ENCODE assay signal across 9 cellular contexts in the genomic region with DNA sequence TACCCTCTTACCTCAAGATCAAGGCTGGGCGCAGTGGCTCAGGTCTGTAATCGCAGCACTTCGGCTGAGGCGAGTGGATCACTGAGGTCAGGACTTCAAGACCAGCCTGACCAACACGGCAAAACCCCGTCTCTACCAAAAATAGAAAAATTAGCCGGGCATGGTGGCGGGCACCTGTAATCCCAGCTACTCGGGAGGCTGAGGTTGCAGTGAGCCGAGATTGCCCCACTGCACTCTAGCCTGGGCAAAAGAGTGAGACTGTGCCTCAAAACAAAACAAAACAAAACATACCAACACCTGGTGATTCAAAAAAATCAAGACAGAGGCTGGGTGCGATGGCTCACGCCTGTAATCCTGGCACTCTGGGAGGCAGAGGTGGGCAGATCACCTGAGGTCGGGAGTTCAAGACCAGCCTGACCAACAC. TPM values are rescaled to one million over a fixed set of nuclear protein-coding genes. Genes with fewer than 3 reads are reported as not detected.
A peak's percentile ranks its signal among the peaks of the same experiment; 100 is the strongest.
DNase-seq lines count a peak whose midpoint lies in the region; ATAC-seq and TF ChIP-seq lines count a peak whose summit lies in the region.
"Not testable (repeated sequence)": the region's sequence is repeated elsewhere in the genome, so short reads cannot be mapped to it uniquely, and the experiment has no call there.
"Had no signal": no experiment of that assay in that cellular context is flagged by ENCODE, and none has a peak within 500 bp of the region (broad histone marks: within the 10 kb centered on the region; RNA-seq: fewer than 3 reads in every experiment).

No MANE protein-coding gene starts in this region.

- TF ChIP-seq CTCF in colonic mucosa (IDR thresholded peaks at IDR 0.05); left ventricle myocardium inferior (IDR thresholded peaks at IDR 0.05; ENCODE audit: borderline replicate concordance): not testable (repeated sequence)

- not testable (repeated sequence) for H3K9me3 ChIP-seq in colonic mucosa; left ventricle myocardium inferior (replicated peaks)

- intact Hi-C loops in colonic mucosa (cut with DNase I); left ventricle myocardium inferior (cut with micrococcal nuclease): not testable (repeated sequence)

- H3K4me3 Mint-ChIP-seq in T-helper 1 cell treated with Interleukin-12 subunit alpha and Interleukin-12 subunit beta and Interleukin-4 antibody, amounts not matched to agents 30 μg/mL and 1 μg/mL, for 36 hours = peak overlapping the region; percentile 100
- peak overlapping the region; percentile 58 to 99 (median 83) for H3K4me3 Mint-ChIP-seq in naive B cell

- H3K4me3 ChIP-seq in ACC112 (ENCODE audit: low read depth, low read length) (peak overlapping the region; percentile 32), left ventricle myocardium inferior (peak overlapping the region; percentile 81)
- H3K4me3 ChIP-seq in colonic mucosa = not testable (repeated sequence)

- peaks cover 48% of the 10 kb centered on the region for H3K4me1 Mint-ChIP-seq in T-helper 1 cell treated with Interleukin-12 subunit alpha and Interleukin-12 subunit beta and Interleukin-4 antibody, amounts not matched to agents 30 μg/mL and 1 μg/mL, for 36 hours (ENCODE audit: low read depth)
- peaks cover 39 to 73% (median 60%) of the 10 kb centered on the region in 3 donors for H3K4me1 Mint-ChIP-seq in naive B cell

- not testable (repeated sequence) for H2AFZ ChIP-seq in ACC112 (ENCODE audit: low read length, unreplicated experiment)

- not testable (repeated sequence) for H3K9ac ChIP-seq in colonic mucosa (ENCODE audit: low read depth in 2 of 2, low read length in 2 of 2)

- not testable (repeated sequence) for DNase-seq in HEK293T (ENCODE audit: extremely low spot score); colonic mucosa; left ventricle myocardium inferior; naive B cell
- DNase-seq in activated effector memory CD4-positive, alpha-beta T cell treated with anti-CD3 and anti-CD28 coated beads, Interleukin-2, amount 50 U/mL, for 16 hours = peak; percentile 67
- DNase-seq in stimulated activated CD4-positive, alpha-beta T cell treated with anti-CD3 and anti-CD28 coated beads, Interleukin-1b, Interleukin-23, amount 100 ng/mL, for 48 hours = peak; percentile 55

- not testable (repeated sequence) for H3K9me3 Mint-ChIP-seq in T-helper 1 cell treated with Interleukin-12 subunit alpha and Interleukin-12 subunit beta and Interleukin-4 antibody, amounts not matched to agents 30 μg/mL and 1 μg/mL, for 36 hours; naive B cell

- not testable (repeated sequence) for H3K27me3 ChIP-seq in ACC112 (ENCODE audit: insufficient read depth, low read length); colonic mucosa; left ventricle myocardium inferior (ENCODE audit: low read depth)

- H3K4me1 ChIP-seq in ACC112 (ENCODE audit: control insufficient read depth, insufficient read depth, low read length, unreplicated experiment) (peaks cover 50% of the 10 kb centered on the region), colonic mucosa (peaks cover 19% of the 10 kb centered on the region), left ventricle myocardium inferior (peaks cover 96% of the 10 kb centered on the region)

- H3K36me3 ChIP-seq in ACC112 (ENCODE audit: insufficient read depth, low read length) (peaks cover 57% of the 10 kb centered on the region), colonic mucosa (peaks cover 11% of the 10 kb centered on the region), left ventricle myocardium inferior (peaks cover 85% of the 10 kb centered on the region)

- POLR2A ChIA-PET in HEK293T (lab: Yijun Ruan, JAX) = interaction anchor here (7.7 kb wide), 1 partner anchor 11 kb away, joined by 260 read pairs; no protein-coding TSS in a partner anchor

- not testable (repeated sequence) for H3K27me3 Mint-ChIP-seq in T-helper 1 cell treated with Interleukin-12 subunit alpha and Interleukin-12 subunit beta and Interleukin-4 antibody, amounts not matched to agents 30 μg/mL and 1 μg/mL, for 36 hours (ENCODE audit: low read depth); naive B cell

- H3K27ac ChIP-seq in ACC112 (ENCODE audit: low read depth, low read length) (peak overlapping the region; percentile 100), colonic mucosa (peak overlapping the region; percentile 98), left ventricle myocardium inferior (replicated peaks) (peak overlapping the region; percentile 96)

- peaks cover 62% of the 10 kb centered on the region for H3K79me2 ChIP-seq in ACC112 (ENCODE audit: control insufficient read depth, insufficient read depth, low read length, unreplicated experiment)

- peaks cover 89% of the 10 kb centered on the region for H3K36me3 Mint-ChIP-seq in T-helper 1 cell treated with Interleukin-12 subunit alpha and Interleukin-12 subunit beta and Interleukin-4 antibody, amounts not matched to agents 30 μg/mL and 1 μg/mL, for 36 hours (ENCODE audit: low read depth)
- H3K36me3 Mint-ChIP-seq in naive B cell = peaks cover 37 to 51% of the 10 kb centered on the region in 2 donors

- CTCF ChIA-PET in HEK293T (lab: Yijun Ruan, JAX) = not testable (repeated sequence)

- peak overlapping the region; percentile 91 for H3K27ac Mint-ChIP-seq in T-helper 1 cell treated with Interleukin-12 subunit alpha and Interleukin-12 subunit beta and Interleukin-4 antibody, amounts not matched to agents 30 μg/mL and 1 μg/mL, for 36 hours
- H3K27ac Mint-ChIP-seq in naive B cell = peak overlapping the region in 5 of 6 donors; percentile 73 to 90 (median 84)

- not testable (repeated sequence) for ATAC-seq in naive B cell (ENCODE audit: low read depth in 2 of 2)

TF ChIP-seq in HEK293T, 16 proteins besides CTCF, POLR2A, EP300 and RAD21:
- 0 out of 2 replicates have a peak, but pooled peaks have one; percentile 2 for TF ChIP-seq ELF4 (IDR thresholded peaks at IDR 0.05)

RNA-seq across cellular contexts. Expression of a gene that starts 5.8 kb away (rescaled TPM):
- total RNA-seq in colonic mucosa (100 to 1,000 TPM; 151 to 285 TPM), left ventricle myocardium inferior (97.0 TPM)
- polyA plus RNA-seq in naive B cell (ENCODE audit: low read depth in 6 of 6) = 100 to 1,000 TPM in 2 of 6 donors, 10 to 100 TPM in 4; 44.8 to 110 (median 95.1) TPM

RNA-seq across cellular contexts. Expression of a gene that starts 24.5 kb away (rescaled TPM):
- 1 to 10 TPM; 4.9 to 6.3 TPM for total RNA-seq in colonic mucosa
- total RNA-seq in left ventricle myocardium inferior = 46.3 TPM
- not detected for polyA plus RNA-seq in naive B cell (ENCODE audit: low read depth in 6 of 6)

RNA-seq across cellular contexts. Expression of a gene that starts 55.8 kb away (rescaled TPM):
- 100 to 1,000 TPM; 199 to 227 TPM for total RNA-seq in colonic mucosa
- total RNA-seq in left ventricle myocardium inferior = 129 TPM
- polyA plus RNA-seq in naive B cell (ENCODE audit: low read depth in 6 of 6) = 10 to 100 TPM; 57.1 to 85.2 (median 72.9) TPM

RNA-seq across cellular contexts. Expression of a gene that starts 58.1 kb away (rescaled TPM):
- not detected for total RNA-seq in colonic mucosa
- 0.44 TPM for total RNA-seq in left ventricle myocardium inferior
- 1 to 10 TPM in 3 of 6 donors, under 1 TPM in 1, not detected in 2; 0.68 to 2.6 (median 1.3) TPM for polyA plus RNA-seq in naive B cell (ENCODE audit: low read depth in 6 of 6)
- total RNA-seq: bronchial epithelial cell had no signal
